ENCODE assay signal across 25 cellular contexts in the genomic region with DNA sequence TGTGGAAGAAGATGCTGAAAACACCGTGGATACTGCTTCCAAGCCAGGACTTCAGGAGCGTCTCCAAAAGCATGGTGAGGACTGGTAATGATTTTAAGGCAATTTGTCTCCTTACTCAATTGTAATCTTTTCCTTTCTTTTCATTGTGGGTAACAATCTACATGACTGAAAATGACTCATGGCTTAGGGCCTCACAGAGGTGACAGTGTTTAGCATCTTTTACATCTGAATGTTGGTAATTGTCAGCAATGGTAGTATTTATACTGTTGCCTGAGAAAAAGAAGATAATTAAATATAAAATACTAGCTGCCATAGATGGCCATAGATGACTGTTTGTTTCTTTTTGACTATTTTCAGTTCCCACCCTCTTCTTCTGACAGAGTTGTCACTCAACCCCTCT. TPM values are rescaled to one million over a fixed set of nuclear protein-coding genes. Genes with fewer than 3 reads are reported as not detected.
DNase-seq lines count a peak whose midpoint lies in the region; ATAC-seq, FAIRE-seq and TF ChIP-seq lines count a peak whose summit lies in the region.
"Had no signal": no experiment of that assay in that cellular context is flagged by ENCODE, and none has a peak within 500 bp of the region (broad histone marks: within the 10 kb centered on the region; RNA-seq: fewer than 3 reads in every experiment).

No MANE protein-coding gene starts in this region.

- H2AFZ ChIP-seq in GM23338 (no peak overlapping the region), endothelial cell of umbilical vein (ENCODE audit: low read depth, low read length) (no peak overlapping the region)

- H3K4me1 Mint-ChIP-seq in GM23338 = peaks cover 15% of the 10 kb centered on the region
- H3K4me1 Mint-ChIP-seq in CD8-positive, alpha-beta T cell (ENCODE audit: low read depth) = no peaks in the 10 kb centered on the region
- H3K4me1 Mint-ChIP-seq: activated B cell treated with CpG ODN at 0.5 μM for 24 hours had no signal

- H3K9ac ChIP-seq in endothelial cell of umbilical vein (replicated peaks; ENCODE audit: extremely low read depth, insufficient read depth, low read length) = no peak overlapping the region

- TF ChIP-seq CTCF in GM23338 (conservative IDR thresholded peaks at IDR 0.05; ENCODE audit: low read depth in 2 of 2) = no peak
- TF ChIP-seq CTCF in endothelial cell of umbilical vein (IDR thresholded peaks at IDR 0.05; ENCODE audit: extremely low read depth in 1 of 2, insufficient read depth in 1 of 2, low read depth in 1 of 2, low read length in 2 of 2) = no peak
- TF ChIP-seq CTCF in CD8-positive, alpha-beta T cell (IDR thresholded peaks at IDR 0.05) = no peak

- no TSS peak for BruUV-seq in endothelial cell of umbilical vein (replicated peaks; lab: Mats Ljungman, UMichigan)

- H3K36me3 ChIP-seq in GM23338 (ENCODE audit: insufficient read depth) (no peaks in the 10 kb centered on the region), endothelial cell of umbilical vein (ENCODE audit: control insufficient read depth in 2 of 2, extremely low read depth in 1 of 2, insufficient read depth in 2 of 2, low read length in 2 of 2) (peaks cover 4 to 23% of the 10 kb centered on the region in 2 experiments)
- H3K36me3 ChIP-seq in CD8-positive, alpha-beta T cell (ENCODE audit: insufficient read depth, low read length) = no peaks in the 10 kb centered on the region
- peaks cover 6% of the 10 kb centered on the region for H3K36me3 ChIP-seq in effector memory CD4-positive, alpha-beta T cell (ENCODE audit: control insufficient read depth, insufficient read depth, low read length)

- H3K9me3 Mint-ChIP-seq in GM23338 = no peaks in the 10 kb centered on the region
- no peaks in the 10 kb centered on the region for H3K9me3 Mint-ChIP-seq in CD8-positive, alpha-beta T cell
- H3K9me3 Mint-ChIP-seq: activated B cell treated with CpG ODN at 0.5 μM for 24 hours; activated CD4-positive, alpha-beta memory T cell treated with anti-CD3 and anti-CD28 coated beads for 36 hours; activated naive CD8-positive, alpha-beta T cell treated with anti-CD3 and anti-CD28 coated beads, Interleukin-2, amount 50 U/mL, for 24 hours had no signal

- 0 out of 2 replicates have a peak, but pooled peaks cover 4% of the 10 kb centered on the region for H3K9me2 ChIP-seq in GM23338 (ENCODE audit: insufficient read depth)

- H3K4me3 ChIP-seq in GM23338 (peak overlapping the region; percentile 11; the same call in 1 of the 2 replicates), endothelial cell of umbilical vein (replicated peaks in 1 of 3; ENCODE audit: insufficient read depth in 1 of 3, low read depth in 1 of 3, low read length in 3 of 3) (no peak overlapping the region)
- no peak overlapping the region for H3K4me3 ChIP-seq in CD8-positive, alpha-beta T cell (ENCODE audit: low read depth, low read length)
- no peak overlapping the region for H3K4me3 ChIP-seq in effector memory CD4-positive, alpha-beta T cell (ENCODE audit: insufficient read depth, low read depth, low read length, poor library complexity, severe bottlenecking)
- H3K4me3 ChIP-seq: dorsolateral prefrontal cortex, spleen had no signal

- intact Hi-C loops in endothelial cell of umbilical vein (cut with micrococcal nuclease) = no loop called here
- intact Hi-C loops in CD8-positive, alpha-beta T cell (cut with DNase I, micrococcal nuclease) = no loop called here

- DNase-seq in A172 (ENCODE audit: low spot score) (peak; percentile 23), GM23338 (ENCODE audit: low spot score) (peak; percentile 34), M059J (ENCODE audit: low read depth) (peak; percentile 46), endothelial cell of umbilical vein (ENCODE audit: low read depth, low spot score) (no peak)
- DNase-seq in stimulated activated naive CD4-positive, alpha-beta T cell (lab: John Stamatoyannopoulos, UW) = no peak
- no peak for DNase-seq in CD8-positive, alpha-beta T cell
- no peak for DNase-seq in effector memory CD4-positive, alpha-beta T cell
- DNase-seq: activated B cell treated with CpG ODN at 0.5 μM for 24 hours; activated CD4-positive, alpha-beta memory T cell treated with anti-CD3 and anti-CD28 coated beads for 36 hours; activated CD8-positive, alpha-beta memory T cell treated with anti-CD3 and anti-CD28 coated beads, Interleukin-2, amount 50 U/mL, for 4 hours; activated gamma-delta T cell treated with Interleukin-2 at 50 U/mL for 16 hours; activated naive CD8-positive, alpha-beta T cell treated with anti-CD3 and anti-CD28 coated beads, Interleukin-2, amount 50 U/mL, for 24 hours; dorsolateral prefrontal cortex; NCI-H2029; NCI-H226; NCI-H69; posterior cingulate gyrus; right cardiac atrium; spleen; stimulated activated CD4-positive, alpha-beta T cell treated with anti-CD3 and anti-CD28 coated beads, Interleukin-2, amount 100 ng/mL, for 48 hours; SW 1271; T-helper 9 cell; trophoblast cell had no signal

- no peaks in the 10 kb centered on the region; the same call in 1 of the 2 replicates for H3F3A ChIP-seq in GM23338 (replicated peaks; ENCODE audit: low read depth)

- dilution Hi-C loops in endothelial cell of umbilical vein (cut with MboI; ENCODE audit: extremely low pct_ligation_motif_present, low sequenced_read_pairs) = no loop called here

- peak; percentile 62 for ATAC-seq in GM23338
- no peak for ATAC-seq in CD8-positive, alpha-beta T cell
- no peak for ATAC-seq in HG03159 (IDR thresholded peaks at IDR 0.05; ENCODE audit: unreplicated experiment)
- ATAC-seq: activated naive CD8-positive, alpha-beta T cell treated with anti-CD3 and anti-CD28 coated beads, Interleukin-2, amount 50 U/mL, for 24 hours; Panc1; right cardiac atrium had no signal

- H3K27me3 Mint-ChIP-seq in GM23338 (ENCODE audit: insufficient read depth, low read depth, poor library complexity) = no peaks in the 10 kb centered on the region
- no peaks in the 10 kb centered on the region for H3K27me3 Mint-ChIP-seq in CD8-positive, alpha-beta T cell (ENCODE audit: low read depth)
- H3K27me3 Mint-ChIP-seq: activated B cell treated with CpG ODN at 0.5 μM for 24 hours; activated CD4-positive, alpha-beta memory T cell treated with anti-CD3 and anti-CD28 coated beads for 36 hours; activated naive CD8-positive, alpha-beta T cell treated with anti-CD3 and anti-CD28 coated beads, Interleukin-2, amount 50 U/mL, for 24 hours had no signal

- POLR2A ChIA-PET in endothelial cell of umbilical vein (lab: Charles Lee) = no interaction called here
- POLR2A ChIA-PET in CD8-positive, alpha-beta T cell (lab: Charles Lee) = no interaction called here

- peak overlapping the region; percentile 52 for H3K27ac ChIP-seq in GM23338 (ENCODE audit: low read depth)
- H3K27ac ChIP-seq in endothelial cell of umbilical vein (ENCODE audit: insufficient read depth, low read depth, low read length) = no peak overlapping the region
- no peak overlapping the region for H3K27ac ChIP-seq in CD8-positive, alpha-beta T cell (ENCODE audit: low read depth, low read length)
- H3K27ac ChIP-seq in effector memory CD4-positive, alpha-beta T cell (ENCODE audit: insufficient read depth, low read length, poor library complexity, severe bottlenecking) = no peak overlapping the region
- H3K27ac ChIP-seq: dorsolateral prefrontal cortex, spleen had no signal

- 0 out of 2 replicates have a peak overlapping the region, but pooled peaks have one; percentile 29 for H3K4me2 ChIP-seq in GM23338
- H3K4me2 ChIP-seq in endothelial cell of umbilical vein (ENCODE audit: insufficient read depth, low read length) = no peak overlapping the region

- H3K4me1 ChIP-seq in GM23338 (ENCODE audit: insufficient read depth) = peaks cover 17% of the 10 kb centered on the region
- peaks cover 11% of the 10 kb centered on the region for H3K4me1 ChIP-seq in endothelial cell of umbilical vein (ENCODE audit: control insufficient read depth, extremely low read depth, insufficient read depth, low read length)
- H3K4me1 ChIP-seq in CD8-positive, alpha-beta T cell (ENCODE audit: insufficient read depth, low read length) = no peaks in the 10 kb centered on the region
- no peaks in the 10 kb centered on the region for H3K4me1 ChIP-seq in effector memory CD4-positive, alpha-beta T cell (ENCODE audit: control insufficient read depth, insufficient read depth, low read length, poor library complexity, severe bottlenecking)
- H3K4me1 ChIP-seq: spleen had no signal

- peak overlapping the region; percentile 25; the same call in 1 of the 2 replicates for H3K27ac Mint-ChIP-seq in GM23338
- no peak overlapping the region for H3K27ac Mint-ChIP-seq in CD8-positive, alpha-beta T cell
- H3K27ac Mint-ChIP-seq: activated B cell treated with CpG ODN at 0.5 μM for 24 hours; activated CD4-positive, alpha-beta memory T cell treated with anti-CD3 and anti-CD28 coated beads for 36 hours; activated naive CD8-positive, alpha-beta T cell treated with anti-CD3 and anti-CD28 coated beads, Interleukin-2, amount 50 U/mL, for 24 hours had no signal

- H3K79me2 ChIP-seq in GM23338 (replicated peaks; ENCODE audit: insufficient read depth) (no peaks in the 10 kb centered on the region), endothelial cell of umbilical vein (ENCODE audit: control insufficient read depth, insufficient read depth, low read length) (peaks cover 5% of the 10 kb centered on the region)

- no peak overlapping the region for H3K4me3 Mint-ChIP-seq in GM23338
- no peak overlapping the region for H3K4me3 Mint-ChIP-seq in CD8-positive, alpha-beta T cell
- H3K4me3 Mint-ChIP-seq: activated B cell treated with CpG ODN at 0.5 μM for 24 hours; activated CD4-positive, alpha-beta memory T cell treated with anti-CD3 and anti-CD28 coated beads for 36 hours; activated naive CD8-positive, alpha-beta T cell treated with anti-CD3 and anti-CD28 coated beads, Interleukin-2, amount 50 U/mL, for 24 hours had no signal

- H3K27me3 ChIP-seq in GM23338 (ENCODE audit: insufficient read depth) = no peaks in the 10 kb centered on the region
- no peaks in the 10 kb centered on the region for H3K27me3 ChIP-seq in endothelial cell of umbilical vein (ENCODE audit: control insufficient read depth in 2 of 2, insufficient read depth in 2 of 2, low read length in 2 of 2)
- no peaks in the 10 kb centered on the region for H3K27me3 ChIP-seq in CD8-positive, alpha-beta T cell (ENCODE audit: insufficient read depth, low read length)
- no peaks in the 10 kb centered on the region for H3K27me3 ChIP-seq in effector memory CD4-positive, alpha-beta T cell (replicated peaks; ENCODE audit: control insufficient read depth, insufficient read depth, low read length, poor library complexity, severe bottlenecking)
- H3K27me3 ChIP-seq: dorsolateral prefrontal cortex, spleen had no signal

- CTCF ChIA-PET in endothelial cell of umbilical vein (lab: Charles Lee) = no interaction called here
- CTCF ChIA-PET in CD8-positive, alpha-beta T cell (lab: Charles Lee) = no interaction called here

- no peaks in the 10 kb centered on the region for H3K9me1 ChIP-seq in endothelial cell of umbilical vein (replicated peaks; ENCODE audit: control insufficient read depth, extremely low read depth, insufficient read depth, low read length)

- TF ChIP-seq POLR2A in endothelial cell of umbilical vein (IDR thresholded peaks at IDR 0.05; ENCODE audit: low read depth, low read length) = no peak

- FAIRE-seq in endothelial cell of umbilical vein (lab: Jason Lieb, UNC) = no peak

- H4K20me1 ChIP-seq in GM23338 (replicated peaks; ENCODE audit: insufficient read depth) (no peaks in the 10 kb centered on the region), endothelial cell of umbilical vein (replicated peaks; ENCODE audit: control insufficient read depth, extremely low read depth, insufficient read depth, low read length) (no peaks in the 10 kb centered on the region)

- no peaks in the 10 kb centered on the region for H3K9me3 ChIP-seq in endothelial cell of umbilical vein (replicated peaks; ENCODE audit: control insufficient read depth, insufficient read depth, low read length)
- no peaks in the 10 kb centered on the region for H3K9me3 ChIP-seq in CD8-positive, alpha-beta T cell (ENCODE audit: low read length)
- no peaks in the 10 kb centered on the region for H3K9me3 ChIP-seq in effector memory CD4-positive, alpha-beta T cell (ENCODE audit: control insufficient read depth, low read length)
- H3K9me3 ChIP-seq: spleen had no signal

- peaks cover 28% of the 10 kb centered on the region for H3K36me3 Mint-ChIP-seq in GM23338 (ENCODE audit: low read depth)
- peaks cover 47% of the 10 kb centered on the region for H3K36me3 Mint-ChIP-seq in CD8-positive, alpha-beta T cell

RNA-seq across cellular contexts. Expression of gene TULP3, which starts 31.6 kb away (rescaled TPM):
- total RNA-seq in A172 (2014; rRNA removed; shearing (Covaris generic)) = 20.3 and 26.4 TPM in 2 replicates
- total RNA-seq in GM23338 (2014; rRNA removed; shearing (Covaris generic)) = 17.5 and 18.8 TPM in 2 replicates
- polyA plus RNA-seq in GM23338 (2016; fragmentation: Nextera tagmentation; extraction: Ambion mirVana) = 11.6 and 15.1 TPM in 2 replicates
- 33.5 and 37.8 TPM in 2 replicates for total RNA-seq in M059J (2014; rRNA removed; shearing (Covaris generic))
- total RNA-seq in endothelial cell of umbilical vein = 30.8 and 32.9 TPM in 2 replicates
- polyA plus RNA-seq in endothelial cell of umbilical vein = 31.0 and 31.3 TPM in 2 replicates
- 32.4 and 32.8 TPM in 2 replicates for polyA plus RNA-seq in endothelial cell of umbilical vein (2011; cell fraction: cytosol; rRNA removed)
- polyA plus RNA-seq in endothelial cell of umbilical vein (2011; cell fraction: nucleus; rRNA removed) = 41.2 and 43.9 TPM in 2 replicates
- polyA plus RNA-seq in endothelial cell of umbilical vein (2012) = 32.1 and 32.3 TPM in 2 replicates
- 26.8 and 29.8 TPM in 2 replicates for polyA minus RNA-seq in endothelial cell of umbilical vein
- polyA minus RNA-seq in endothelial cell of umbilical vein (2011; cell fraction: cytosol; rRNA and poly(A)+ RNA removed) = 9.6 TPM
- 12.4 and 13.3 TPM in 2 replicates for polyA minus RNA-seq in endothelial cell of umbilical vein (2011; cell fraction: nucleus; rRNA and poly(A)+ RNA removed)
- 1 to 10 TPM; 2.7 to 3.0 TPM for total RNA-seq in CD8-positive, alpha-beta T cell

RNA-seq across cellular contexts. Expression of gene TEAD4, which starts 36.9 kb away (rescaled TPM):
- 9.4 and 17.2 TPM in 2 replicates for total RNA-seq in A172 (2014; rRNA removed; shearing (Covaris generic))
- total RNA-seq in GM23338 (2014; rRNA removed; shearing (Covaris generic)) = 137 and 145 TPM in 2 replicates
- polyA plus RNA-seq in GM23338 (2016; fragmentation: Nextera tagmentation; extraction: Ambion mirVana) (56.0 and 68.1 TPM in 2 replicates), endothelial cell of umbilical vein (34.4 and 38.4 TPM in 2 replicates)
- 12.3 and 16.5 TPM in 2 replicates for total RNA-seq in M059J (2014; rRNA removed; shearing (Covaris generic))
- total RNA-seq in endothelial cell of umbilical vein = 39.4 and 46.0 TPM in 2 replicates
- 37.7 and 40.5 TPM in 2 replicates for polyA plus RNA-seq in endothelial cell of umbilical vein (2011; cell fraction: cytosol; rRNA removed)
- polyA plus RNA-seq in endothelial cell of umbilical vein (2011; cell fraction: nucleus; rRNA removed) = 28.5 and 31.2 TPM in 2 replicates
- polyA plus RNA-seq in endothelial cell of umbilical vein (2012) = 34.3 and 48.3 TPM in 2 replicates
- polyA minus RNA-seq in endothelial cell of umbilical vein = 20.7 and 22.7 TPM in 2 replicates
- polyA minus RNA-seq in endothelial cell of umbilical vein (2011; cell fraction: cytosol; rRNA and poly(A)+ RNA removed) = 31.2 TPM
- 8.4 and 17.5 TPM in 2 replicates for polyA minus RNA-seq in endothelial cell of umbilical vein (2011; cell fraction: nucleus; rRNA and poly(A)+ RNA removed)
- not detected for total RNA-seq in CD8-positive, alpha-beta T cell
- total RNA-seq: activated B cell treated with CpG ODN at 0.5 μM for 24 hours had no signal

RNA-seq across cellular contexts. Expression of gene RHNO1, which starts 45.3 kb away (rescaled TPM):
- 30.2 and 41.6 TPM in 2 replicates for total RNA-seq in A172 (2014; rRNA removed; shearing (Covaris generic))
- total RNA-seq in GM23338 (2014; rRNA removed; shearing (Covaris generic)) = 56.4 and 80.4 TPM in 2 replicates
- polyA plus RNA-seq in GM23338 (2016; fragmentation: Nextera tagmentation; extraction: Ambion mirVana) (63.8 and 71.1 TPM in 2 replicates), endothelial cell of umbilical vein (35.2 and 37.9 TPM in 2 replicates)
- total RNA-seq in M059J (2014; rRNA removed; shearing (Covaris generic)) = 68.6 and 69.4 TPM in 2 replicates
- 33.8 and 39.9 TPM in 2 replicates for total RNA-seq in endothelial cell of umbilical vein
- 43.4 and 45.5 TPM in 2 replicates for polyA plus RNA-seq in endothelial cell of umbilical vein (2011; cell fraction: cytosol; rRNA removed)
- polyA plus RNA-seq in endothelial cell of umbilical vein (2011; cell fraction: nucleus; rRNA removed) = 12.5 and 13.5 TPM in 2 replicates
- 33.7 and 43.7 TPM in 2 replicates for polyA plus RNA-seq in endothelial cell of umbilical vein (2012)
- 24.5 and 46.8 TPM in 2 replicates for polyA minus RNA-seq in endothelial cell of umbilical vein
- polyA minus RNA-seq in endothelial cell of umbilical vein (2011; cell fraction: cytosol; rRNA and poly(A)+ RNA removed) = 25.8 TPM
- 7.6 and 15.6 TPM in 2 replicates for polyA minus RNA-seq in endothelial cell of umbilical vein (2011; cell fraction: nucleus; rRNA and poly(A)+ RNA removed)
- total RNA-seq in CD8-positive, alpha-beta T cell = 10 to 100 TPM; 22.4 to 24.4 TPM

RNA-seq across cellular contexts. Expression of gene FOXM1, which starts 45.4 kb away (rescaled TPM):
- total RNA-seq in A172 (2014; rRNA removed; shearing (Covaris generic)) = 32.9 and 33.8 TPM in 2 replicates
- 73.4 and 98.1 TPM in 2 replicates for total RNA-seq in GM23338 (2014; rRNA removed; shearing (Covaris generic))
- polyA plus RNA-seq in GM23338 (2016; fragmentation: Nextera tagmentation; extraction: Ambion mirVana) (24.1 and 31.0 TPM in 2 replicates), endothelial cell of umbilical vein (34.0 and 43.5 TPM in 2 replicates)
- total RNA-seq in M059J (2014; rRNA removed; shearing (Covaris generic)) = 45.5 and 67.5 TPM in 2 replicates
- 110 and 136 TPM in 2 replicates for total RNA-seq in endothelial cell of umbilical vein
- polyA plus RNA-seq in endothelial cell of umbilical vein (2011; cell fraction: cytosol; rRNA removed) = 70.0 and 78.4 TPM in 2 replicates
- polyA plus RNA-seq in endothelial cell of umbilical vein (2011; cell fraction: nucleus; rRNA removed) = 54.3 and 66.6 TPM in 2 replicates
- 32.7 and 83.2 TPM in 2 replicates for polyA plus RNA-seq in endothelial cell of umbilical vein (2012)
- polyA minus RNA-seq in endothelial cell of umbilical vein = 42.6 and 49.4 TPM in 2 replicates
- 71.7 TPM for polyA minus RNA-seq in endothelial cell of umbilical vein (2011; cell fraction: cytosol; rRNA and poly(A)+ RNA removed)
- polyA minus RNA-seq in endothelial cell of umbilical vein (2011; cell fraction: nucleus; rRNA and poly(A)+ RNA removed) = 23.9 and 32.7 TPM in 2 replicates
- total RNA-seq in CD8-positive, alpha-beta T cell = under 1 TPM; 0.83 to 0.95 TPM

Comparison
In these comparisons a context has a peak if more than half of its experiments do, and no peak if none do; other contexts are left out.
1. DNase-seq: peak in A172 (single experiment), GM23338 (single experiment) and M059J (single experiment); none in endothelial cell of umbilical vein (single experiment), stimulated activated naive CD4-positive, alpha-beta T cell (0 of 6), CD8-positive, alpha-beta T cell (0 of 7) and effector memory CD4-positive, alpha-beta T cell (0 of 3).
2. RNA of gene TEAD4, which starts 36.9 kb away (total RNA-seq): 137 to 145 TPM in GM23338, 39.4 to 46.0 TPM in endothelial cell of umbilical vein, 12.3 to 16.5 TPM in M059J and 9.4 to 17.2 TPM in A172; not detected in CD8-positive, alpha-beta T cell; every median in the first group is over 10 times any median in the second.